Comparison of ENCODE assay signal across 37 cellular contexts in the genomic region with DNA sequence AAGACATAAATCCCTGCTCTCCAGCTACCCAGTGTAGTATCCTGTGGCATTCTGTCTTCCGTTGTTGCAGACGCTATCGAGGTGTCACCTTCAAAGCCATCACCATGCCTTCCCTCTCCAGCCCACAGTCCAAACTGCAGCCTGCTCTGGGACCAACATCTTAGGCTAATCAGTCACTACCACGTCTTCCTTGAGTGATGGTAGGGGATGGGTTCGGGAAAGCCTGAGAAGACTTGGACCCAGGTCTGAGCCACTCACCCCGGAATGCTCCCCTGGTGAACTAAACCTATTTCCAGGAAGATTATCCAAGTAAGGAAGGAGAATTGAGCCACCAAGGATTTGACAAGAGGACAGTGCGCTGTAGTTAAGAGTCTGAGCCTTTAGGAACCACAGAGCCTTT. TPM values are rescaled to one million over a fixed set of nuclear protein-coding genes. Genes with fewer than 3 reads are reported as not detected.
"Had no signal": no experiment of that assay in that cellular context is flagged by ENCODE, and none has a peak within 500 bp of the region (broad histone marks: within the 10 kb centered on the region; RNA-seq: fewer than 3 reads in every experiment).

No MANE protein-coding gene starts in this region.

- H3K36me3 Mint-ChIP-seq: activated CD8-positive, alpha-beta memory T cell treated with anti-CD3 and anti-CD28 coated beads, Interleukin-2, amount 10 ng/mL, durations not matched to agents 7 days and 5 days; activated naive CD4-positive, alpha-beta T cell treated with anti-CD3 and anti-CD28 coated beads, Interleukin-2, amount 10 ng/mL, durations not matched to agents 7 days and 5 days; activated naive CD4-positive, alpha-beta T cell treated with anti-CD3 and anti-CD28 coated beads, Interleukin-2, amount 50 U/mL, for 24 hours; activated naive CD8-positive, alpha-beta T cell; activated naive CD8-positive, alpha-beta T cell treated with anti-CD3 and anti-CD28 coated beads, Interleukin-2, amount 10 ng/mL, durations not matched to agents 7 days and 5 days; brain; T-cell; WTC11 had no signal

- H3K9me3 Mint-ChIP-seq: activated naive CD4-positive, alpha-beta T cell treated with anti-CD3 and anti-CD28 coated beads, Interleukin-2, amount 50 U/mL, for 24 hours; activated naive CD8-positive, alpha-beta T cell treated with anti-CD3 and anti-CD28 coated beads, Interleukin-2, amount 50 U/mL, for 24 hours; WTC11 had no signal

- H3K27ac ChIP-seq: ascending aorta, cardiac muscle cell, WERI-Rb-1 had no signal

- H3K4me1 ChIP-seq: ascending aorta had no signal

- H3K4me1 Mint-ChIP-seq: activated CD4-positive, alpha-beta memory T cell treated with anti-CD3 and anti-CD28 coated beads, Interleukin-2, amount 10 ng/mL, durations not matched to agents 7 days and 5 days; activated CD4-positive, alpha-beta T cell treated with anti-CD3 and anti-CD28 coated beads for 36 hours; activated CD4-positive, alpha-beta T cell treated with anti-CD3 and anti-CD28 coated beads, Interleukin-2, amount 10 ng/mL, durations not matched to agents 7 days and 5 days; activated CD8-positive, alpha-beta memory T cell treated with anti-CD3 and anti-CD28 coated beads, Interleukin-2, amount 10 ng/mL, durations not matched to agents 7 days and 5 days; activated naive CD4-positive, alpha-beta T cell treated with anti-CD3 and anti-CD28 coated beads, Interleukin-2, amount 10 ng/mL, durations not matched to agents 7 days and 5 days; activated naive CD4-positive, alpha-beta T cell treated with anti-CD3 and anti-CD28 coated beads, Interleukin-2, amount 50 U/mL, for 24 hours; activated naive CD8-positive, alpha-beta T cell treated with anti-CD3 and anti-CD28 coated beads, Interleukin-2, amount 10 ng/mL, durations not matched to agents 7 days and 5 days; activated naive CD8-positive, alpha-beta T cell treated with anti-CD3 and anti-CD28 coated beads, Interleukin-2, amount 50 U/mL, for 24 hours; brain; central memory CD8-positive, alpha-beta T cell; T-cell; T-helper 17 cell; WTC11 had no signal

- H3K4me3 ChIP-seq: ascending aorta, cardiac muscle cell had no signal

- DNase-seq: activated CD4-positive, alpha-beta memory T cell treated with anti-CD3 and anti-CD28 coated beads, Interleukin-2, amount 10 ng/mL, durations not matched to agents 7 days and 5 days; activated CD4-positive, alpha-beta T cell treated with anti-CD3 and anti-CD28 coated beads for 1 hour; activated CD4-positive, alpha-beta T cell treated with anti-CD3 and anti-CD28 coated beads for 36 hours; activated CD4-positive, alpha-beta T cell treated with anti-CD3 and anti-CD28 coated beads for 48 hours; activated CD4-positive, alpha-beta T cell treated with anti-CD3 and anti-CD28 coated beads, Interleukin-2, amount 10 ng/mL, durations not matched to agents 7 days and 5 days; activated CD4-positive, alpha-beta T cell treated with anti-CD3 and anti-CD28 coated beads, Interleukin-2, amount 50 U/mL, for 48 hours; activated CD4-positive, CD25-positive, alpha-beta regulatory T cell; activated CD8-positive, alpha-beta memory T cell treated with anti-CD3 and anti-CD28 coated beads for 24 hours; activated CD8-positive, alpha-beta memory T cell treated with anti-CD3 and anti-CD28 coated beads, Interleukin-2, amount 10 ng/mL, durations not matched to agents 7 days and 5 days; activated CD8-positive, alpha-beta memory T cell treated with anti-CD3 and anti-CD28 coated beads, Interleukin-2, amount 50 U/mL, for 48 hours; activated CD8-positive, alpha-beta T cell treated with anti-CD3 and anti-CD28 coated beads, Interleukin-2, amount 10 ng/mL, durations not matched to agents 7 days and 5 days; activated effector memory CD4-positive, alpha-beta T cell treated with Interleukin-2 at 50 U/mL for 16 hours; activated gamma-delta T cell; activated naive CD4-positive, alpha-beta T cell treated with anti-CD3 and anti-CD28 coated beads, Interleukin-2, amount 10 ng/mL, durations not matched to agents 7 days and 5 days; activated naive CD4-positive, alpha-beta T cell treated with Interleukin-2 at 50 U/mL for 16 hours; activated naive CD8-positive, alpha-beta T cell treated with anti-CD3 and anti-CD28 coated beads, Interleukin-2, amount 10 ng/mL, durations not matched to agents 7 days and 5 days; activated naive CD8-positive, alpha-beta T cell treated with anti-CD3 and anti-CD28 coated beads, Interleukin-2, amount 50 U/mL, for 24 hours; activated T-cell treated with anti-CD3 and anti-CD28 coated beads, Interleukin-2, amount 50 U/mL, for 24 hours; activated T-cell treated with anti-CD3 and anti-CD28 coated beads, Interleukin-2, amount 50 U/mL, for 48 hours; amygdala; anterior cingulate cortex; caudate nucleus; cerebellar nuclear complex; T-cell; T-helper 17 cell; T1000; WERI-Rb-1 had no signal

- H3K4me3 Mint-ChIP-seq: activated CD4-positive, alpha-beta memory T cell treated with anti-CD3 and anti-CD28 coated beads, Interleukin-2, amount 10 ng/mL, durations not matched to agents 7 days and 5 days; activated CD4-positive, alpha-beta T cell treated with anti-CD3 and anti-CD28 coated beads for 36 hours; activated CD4-positive, alpha-beta T cell treated with anti-CD3 and anti-CD28 coated beads, Interleukin-2, amount 10 ng/mL, durations not matched to agents 7 days and 5 days; activated CD8-positive, alpha-beta memory T cell treated with anti-CD3 and anti-CD28 coated beads, Interleukin-2, amount 10 ng/mL, durations not matched to agents 7 days and 5 days; activated CD8-positive, alpha-beta T cell treated with anti-CD3 and anti-CD28 coated beads, Interleukin-2, amount 10 ng/mL, durations not matched to agents 7 days and 5 days; activated naive CD4-positive, alpha-beta T cell treated with anti-CD3 and anti-CD28 coated beads, Interleukin-2, amount 10 ng/mL, durations not matched to agents 7 days and 5 days; activated naive CD4-positive, alpha-beta T cell treated with anti-CD3 and anti-CD28 coated beads, Interleukin-2, amount 50 U/mL, for 24 hours; activated naive CD8-positive, alpha-beta T cell; activated naive CD8-positive, alpha-beta T cell treated with anti-CD3 and anti-CD28 coated beads, Interleukin-2, amount 10 ng/mL, durations not matched to agents 7 days and 5 days; activated naive CD8-positive, alpha-beta T cell treated with anti-CD3 and anti-CD28 coated beads, Interleukin-2, amount 50 U/mL, for 24 hours; activated T-cell treated with anti-CD3 and anti-CD28 coated beads, Interleukin-2, amount 50 U/mL, for 24 hours; brain; central memory CD8-positive, alpha-beta T cell; T-cell; T-helper 17 cell; WTC11 had no signal

- H3K27ac Mint-ChIP-seq: activated CD4-positive, alpha-beta memory T cell treated with anti-CD3 and anti-CD28 coated beads, Interleukin-2, amount 10 ng/mL, durations not matched to agents 7 days and 5 days; activated CD4-positive, alpha-beta T cell treated with anti-CD3 and anti-CD28 coated beads for 36 hours; activated CD4-positive, alpha-beta T cell treated with anti-CD3 and anti-CD28 coated beads, Interleukin-2, amount 10 ng/mL, durations not matched to agents 7 days and 5 days; activated CD8-positive, alpha-beta memory T cell treated with anti-CD3 and anti-CD28 coated beads, Interleukin-2, amount 10 ng/mL, durations not matched to agents 7 days and 5 days; activated CD8-positive, alpha-beta T cell treated with anti-CD3 and anti-CD28 coated beads, Interleukin-2, amount 10 ng/mL, durations not matched to agents 7 days and 5 days; activated naive CD4-positive, alpha-beta T cell treated with anti-CD3 and anti-CD28 coated beads, Interleukin-2, amount 10 ng/mL, durations not matched to agents 7 days and 5 days; activated naive CD4-positive, alpha-beta T cell treated with anti-CD3 and anti-CD28 coated beads, Interleukin-2, amount 50 U/mL, for 24 hours; activated naive CD8-positive, alpha-beta T cell; activated naive CD8-positive, alpha-beta T cell treated with anti-CD3 and anti-CD28 coated beads, Interleukin-2, amount 10 ng/mL, durations not matched to agents 7 days and 5 days; activated naive CD8-positive, alpha-beta T cell treated with anti-CD3 and anti-CD28 coated beads, Interleukin-2, amount 50 U/mL, for 24 hours; activated T-cell treated with anti-CD3 and anti-CD28 coated beads, Interleukin-2, amount 50 U/mL, for 24 hours; activated T-helper 2 cell treated with anti-CD3 and anti-CD28 coated beads, Interferon-gamma antibody, Interleukin-2, Interleukin-4, amounts not matched to agents 10 μg/mL and 5 μg/mL and 100 μg/mL, durations not matched to agents 14 hours and 24 hours and 36 hours; brain; T-cell; T-helper 17 cell; WTC11 had no signal

- H3K36me3 ChIP-seq: ascending aorta, cardiac muscle cell, WERI-Rb-1 had no signal

- H3K27me3 Mint-ChIP-seq: activated CD4-positive, alpha-beta memory T cell treated with anti-CD3 and anti-CD28 coated beads, Interleukin-2, amount 10 ng/mL, durations not matched to agents 7 days and 5 days; activated CD4-positive, alpha-beta T cell treated with anti-CD3 and anti-CD28 coated beads for 36 hours; activated CD4-positive, alpha-beta T cell treated with anti-CD3 and anti-CD28 coated beads, Interleukin-2, amount 10 ng/mL, durations not matched to agents 7 days and 5 days; activated CD8-positive, alpha-beta memory T cell treated with anti-CD3 and anti-CD28 coated beads, Interleukin-2, amount 10 ng/mL, durations not matched to agents 7 days and 5 days; activated naive CD4-positive, alpha-beta T cell treated with anti-CD3 and anti-CD28 coated beads, Interleukin-2, amount 10 ng/mL, durations not matched to agents 7 days and 5 days; activated naive CD4-positive, alpha-beta T cell treated with anti-CD3 and anti-CD28 coated beads, Interleukin-2, amount 50 U/mL, for 24 hours; activated naive CD8-positive, alpha-beta T cell treated with anti-CD3 and anti-CD28 coated beads, Interleukin-2, amount 10 ng/mL, durations not matched to agents 7 days and 5 days; activated naive CD8-positive, alpha-beta T cell treated with anti-CD3 and anti-CD28 coated beads, Interleukin-2, amount 50 U/mL, for 24 hours; activated T-cell treated with anti-CD3 and anti-CD28 coated beads, Interleukin-2, amount 50 U/mL, for 24 hours; central memory CD8-positive, alpha-beta T cell; T-helper 17 cell had no signal

- H3K27me3 ChIP-seq: ascending aorta had no signal

- H3K9me3 ChIP-seq: ascending aorta had no signal

RNA-seq across cellular contexts. Expression of a gene that starts 52.9 kb away (rescaled TPM):
- total RNA-seq: activated CD4-positive, alpha-beta memory T cell treated with anti-CD3 and anti-CD28 coated beads, Interleukin-2, amount 10 ng/mL, durations not matched to agents 7 days and 5 days; activated CD4-positive, alpha-beta T cell treated with anti-CD3 and anti-CD28 coated beads for 36 hours; activated CD4-positive, alpha-beta T cell treated with anti-CD3 and anti-CD28 coated beads, Interleukin-2, amount 10 ng/mL, durations not matched to agents 7 days and 5 days; activated CD8-positive, alpha-beta memory T cell treated with anti-CD3 and anti-CD28 coated beads, Interleukin-2, amount 10 ng/mL, durations not matched to agents 7 days and 5 days; activated CD8-positive, alpha-beta T cell treated with anti-CD3 and anti-CD28 coated beads, Interleukin-2, amount 10 ng/mL, durations not matched to agents 7 days and 5 days; activated naive CD8-positive, alpha-beta T cell treated with anti-CD3 and anti-CD28 coated beads, Interleukin-2, amount 10 ng/mL, durations not matched to agents 7 days and 5 days; activated T-helper 2 cell treated with anti-CD3 and anti-CD28 coated beads, Interferon-gamma antibody, Interleukin-2, Interleukin-4, amounts not matched to agents 10 μg/mL and 5 μg/mL and 100 μg/mL, durations not matched to agents 14 hours and 24 hours and 36 hours; T-cell; T-helper 1 cell treated with Interleukin-12 subunit alpha and Interleukin-12 subunit beta and Interleukin-4 antibody, amounts not matched to agents 30 ng/mL and 1 ng/mL, for 36 hours; T-helper 17 cell; T-helper 2 cell treated with Interferon-gamma antibody and Interleukin-4, amounts not matched to agents 100 ng/mL and 5 ng/mL, for 36 hours had no signal
